17 cellular contexts compared by ENCODE assay signal in the genomic region with DNA sequence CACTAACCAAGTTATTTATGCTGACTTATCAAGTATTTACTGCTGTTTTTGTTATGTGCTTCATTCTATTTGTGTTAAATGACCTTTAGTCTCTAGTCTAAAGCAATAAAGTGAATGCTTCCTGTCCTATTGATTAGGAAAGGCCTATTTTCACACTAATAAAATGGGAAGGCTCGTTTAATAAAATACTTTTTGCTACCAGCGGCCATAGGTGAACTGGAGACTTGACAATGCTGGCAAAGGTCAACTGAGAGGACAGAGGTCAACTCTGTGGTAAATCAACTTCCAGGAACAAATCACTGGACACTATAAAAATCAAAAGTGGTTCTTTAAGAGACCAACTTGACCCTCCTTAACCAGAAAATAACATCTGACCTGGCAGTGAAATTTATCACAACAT.
DNase-seq lines count a peak whose midpoint lies in the region; ATAC-seq, FAIRE-seq and TF ChIP-seq lines count a peak whose summit lies in the region.
"Had no signal": no experiment of that assay in that cellular context is flagged by ENCODE, and none has a peak within 500 bp of the region (broad histone marks: within the 10 kb centered on the region; RNA-seq: fewer than 3 reads in every experiment).

No MANE protein-coding gene starts in this region.

- TF ChIP-seq EP300 in HepG2 (IDR thresholded peaks at IDR 0.05; ENCODE audit: low read depth in 2 of 2, low read length in 2 of 2) = no peak
- no peak for TF ChIP-seq EP300 in HepG2 (CRISPR knock-in tag; IDR thresholded peaks at IDR 0.05; ENCODE audit: borderline replicate concordance)

- no peaks in the 10 kb centered on the region for H3K9me3 Mint-ChIP-seq in nephron progenitor cell
- H3K9me3 Mint-ChIP-seq: GM23338, H9 had no signal

- intact Hi-C loops in Right ventricle myocardium superior (cut with DNase I) (no loop called here), heart right ventricle (cut with DNase I) (no loop called here), HepG2 (cut with micrococcal nuclease; ENCODE audit: unreplicated experiment) (no loop called here)

- in situ Hi-C loops in HepG2 (cut with HindIII; ENCODE audit: extremely low pct_ligation_motif_present, low pct_unique_long_range_greater_than_20kb) = loop anchor here (25.0 kb wide), 2 partner anchors 630 to 645 kb away; a partner anchor contains a TSS

- peak; percentile 46 for ATAC-seq in Right ventricle myocardium superior (ENCODE audit: poor library complexity)
- no peak for ATAC-seq in heart right ventricle
- no peak for ATAC-seq in HepG2
- no peak for ATAC-seq in HG03432 (IDR thresholded peaks at IDR 0.05; ENCODE audit: unreplicated experiment)
- ATAC-seq in activated CD4-positive, CD25-positive, alpha-beta regulatory T cell treated with anti-CD3 and anti-CD28 coated beads, Interleukin-2, amount 50 U/mL, for 24 hours = no peak
- ATAC-seq: GM23338, HCT116 had no signal

- H3K4me2 ChIP-seq in HepG2 (ENCODE audit: low read depth, low read length) = no peak overlapping the region
- H3K4me2 ChIP-seq: GM23338 had no signal

- H3K36me3 ChIP-seq in heart right ventricle (no peaks in the 10 kb centered on the region), HepG2 (replicated peaks in 1 of 2; ENCODE audit: control insufficient read depth in 1 of 2, insufficient read depth in 2 of 2, low read length in 2 of 2) (no peaks in the 10 kb centered on the region)

- BruUV-seq in HepG2 (replicated peaks; lab: Mats Ljungman, UMichigan) = no TSS peak

- H3K4me3 Mint-ChIP-seq in nephron progenitor cell = no peak overlapping the region
- H3K4me3 Mint-ChIP-seq: CD4-positive, alpha-beta memory T cell; GM23338; H9 had no signal

- no peak overlapping the region for H3K27ac ChIP-seq in heart right ventricle
- no peak overlapping the region for H3K27ac ChIP-seq in HepG2 (ENCODE audit: extremely low read length, insufficient read depth, low read length)

- TF ChIP-seq CTCF in heart right ventricle (IDR thresholded peaks at IDR 0.05) = no peak
- no peak for TF ChIP-seq CTCF in HepG2 (CRISPR knock-in tag; IDR thresholded peaks at IDR 0.05)
- no peak for TF ChIP-seq CTCF in nephron progenitor cell (IDR thresholded peaks at IDR 0.05)

- 61 to 70% methylated on average over 2 of the region's 2 CpGs for WGBS in heart right ventricle, 2 donors
- 5% methylated on average over 2 of the region's 2 CpGs for WGBS in HepG2 (ENCODE audit: low lambda C conversion rate)

- no peak for DNase-seq in Right ventricle myocardium superior
- no peak for DNase-seq in heart right ventricle
- DNase-seq in HepG2 (ENCODE audit: low spot score) = no peak
- peak; percentile 25 for DNase-seq in nephron progenitor cell
- DNase-seq: C1 segment of cervical spinal cord; Calu3; CD4-positive, alpha-beta memory T cell; COR-L47; DMS53; GF-D8; H9 had no signal

- no peak for FAIRE-seq in HepG2 (lab: Jason Lieb, UNC)
- FAIRE-seq: GM12891, GM18507 had no signal

- no peak overlapping the region for H2AFZ ChIP-seq in HepG2 (ENCODE audit: low read length)
- H2AFZ ChIP-seq: GM23338 had no signal

- no peaks in the 10 kb centered on the region for H3K79me2 ChIP-seq in HepG2 (ENCODE audit: insufficient read depth, low read length)

- H3K4me3 ChIP-seq in heart right ventricle = no peak overlapping the region
- H3K4me3 ChIP-seq in HepG2 (replicated peaks in 1 of 3; ENCODE audit: insufficient read depth in 1 of 3, low read depth in 2 of 3, low read length in 3 of 3) = no peak overlapping the region
- H3K4me3 ChIP-seq: GM23338 had no signal

- CTCF ChIA-PET in HepG2 (lab: Yijun Ruan, JAX; ENCODE audit: low intra/inter-chr PET ratio, low total read pairs) = no interaction called here

- H3K27me3 ChIP-seq in heart right ventricle = no peaks in the 10 kb centered on the region
- H3K27me3 ChIP-seq in HepG2 (ENCODE audit: control insufficient read depth in 1 of 2, insufficient read depth in 2 of 2, low read length in 2 of 2) = no peaks in the 10 kb centered on the region; a peak in 1 of 5 replicates

- no peak overlapping the region for H3K27ac Mint-ChIP-seq in nephron progenitor cell
- H3K27ac Mint-ChIP-seq: CD4-positive, alpha-beta memory T cell; GM23338; H9 had no signal

- no peaks in the 10 kb centered on the region for H4K20me1 ChIP-seq in HepG2 (ENCODE audit: insufficient read depth, low read length)

- H3K9ac ChIP-seq in HepG2 (ENCODE audit: insufficient read depth, low read depth, low read length) = no peak overlapping the region

- TF ChIP-seq POLR2A in HepG2 (IDR thresholded peaks at IDR 0.05; ENCODE audit: insufficient read depth in 1 of 2, low read depth in 2 of 2, low read length in 2 of 2) = no peak

- no peaks in the 10 kb centered on the region for H3K9me3 ChIP-seq in heart right ventricle
- no peaks in the 10 kb centered on the region for H3K9me3 ChIP-seq in HepG2 (ENCODE audit: low read length)

- H3K4me1 Mint-ChIP-seq in nephron progenitor cell = peaks cover 28% of the 10 kb centered on the region
- H3K4me1 Mint-ChIP-seq: CD4-positive, alpha-beta memory T cell had no signal

- POLR2A ChIA-PET in HepG2 (lab: Yijun Ruan, JAX) = no interaction called here

- no peaks in the 10 kb centered on the region for H3K36me3 Mint-ChIP-seq in nephron progenitor cell (ENCODE audit: low read depth)
- H3K36me3 Mint-ChIP-seq: CD4-positive, alpha-beta memory T cell had no signal

- H3K27me3 Mint-ChIP-seq in nephron progenitor cell (ENCODE audit: low read depth, poor library complexity) = no peaks in the 10 kb centered on the region
- H3K27me3 Mint-ChIP-seq: CD4-positive, alpha-beta memory T cell had no signal

- no peak for TF ChIP-seq RAD21 in HepG2 (CRISPR knock-in tag; IDR thresholded peaks at IDR 0.05)

- H3K4me1 ChIP-seq in heart right ventricle (no peaks in the 10 kb centered on the region), HepG2 (ENCODE audit: insufficient read depth, low read length) (peaks cover 5% of the 10 kb centered on the region; the same call in 1 of the 2 replicates)

TF ChIP-seq in HepG2, 621 proteins besides CTCF, POLR2A, EP300 and RAD21:
- peak in 1 of 2 experiments; percentile 55; a peak in 1 of 4 replicates for TF ChIP-seq MAFK (conservative IDR thresholded peaks at IDR 0.05 in 1 of 2, IDR thresholded peaks at IDR 0.05 in 1 of 2; ENCODE audit: low read length in 2 of 2)
- peak; percentile 24; the same call in 1 of the 2 replicates for TF ChIP-seq MAFF (IDR thresholded peaks at IDR 0.05; ENCODE audit: low read depth, low read length)
- TF ChIP-seq, protein P1, sequence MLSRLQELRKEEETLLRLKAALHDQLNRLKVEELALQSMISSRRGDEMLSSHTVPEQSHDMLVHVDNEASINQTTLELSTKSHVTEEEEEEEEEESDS (CRISPR knock-in tag; IDR thresholded peaks at IDR 0.05; ENCODE audit: borderline replicate concordance) = no peak
- TF ChIP-seq NCOR1 (IDR thresholded peaks at IDR 0.05; ENCODE audit: borderline replicate concordance, low read length) = no peak
- TF ChIP-seq THYN1 (CRISPR knock-in tag; IDR thresholded peaks at IDR 0.05; ENCODE audit: borderline replicate concordance, low read depth) = no peak
- no peak for TF ChIP-seq ZNF781 (CRISPR knock-in tag; IDR thresholded peaks at IDR 0.05; ENCODE audit: borderline replicate concordance, not compliant biosample characterization)
- no peak for TF ChIP-seq MIER2 (CRISPR knock-in tag; IDR thresholded peaks at IDR 0.05)
